In the genomic region with DNA sequence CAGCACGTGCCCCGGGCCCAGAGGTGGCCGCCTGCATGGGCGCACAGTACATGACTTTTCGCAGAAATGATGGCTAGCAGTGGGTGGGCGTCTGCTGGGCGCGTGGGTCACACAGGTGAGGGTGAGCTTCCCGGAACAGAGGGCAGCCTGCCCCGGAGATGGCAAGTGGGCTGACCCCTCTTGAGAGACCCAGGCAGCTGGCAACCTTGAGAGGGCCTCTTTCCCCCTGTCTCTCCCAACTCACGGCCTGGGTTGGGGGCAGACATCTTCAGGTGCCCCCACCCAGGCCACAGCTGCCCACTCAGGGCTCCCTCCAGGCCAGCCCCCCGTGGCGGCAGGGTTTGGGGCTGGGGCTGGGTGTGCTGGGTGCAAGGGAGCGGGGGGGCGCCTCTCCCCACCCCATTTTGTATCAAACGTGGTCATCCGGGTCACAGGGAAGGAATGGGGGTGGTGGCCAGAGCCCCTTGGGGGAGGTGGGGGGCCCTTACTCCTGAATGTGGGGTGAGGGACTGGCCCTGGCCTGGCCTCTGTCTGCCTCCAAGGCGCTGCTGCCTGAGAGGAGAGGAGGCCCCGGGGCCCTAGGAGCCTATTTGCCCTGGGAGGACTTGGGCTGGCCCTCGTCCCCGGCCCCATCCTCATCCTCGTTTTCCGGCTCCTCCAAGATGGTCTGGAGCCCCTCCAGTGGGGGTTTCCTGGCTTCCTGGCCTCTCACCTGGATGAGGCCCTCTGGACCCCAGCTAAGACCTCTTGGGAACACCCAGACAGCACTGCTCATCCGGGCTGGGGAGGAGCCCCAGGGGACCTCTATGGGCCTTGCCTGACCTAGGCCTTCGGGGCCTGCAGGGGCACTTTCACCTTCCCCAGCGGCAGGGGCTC, we compare ENCODE assay signal across 29 cellular contexts. TPM values are rescaled to one million over a fixed set of nuclear protein-coding genes. Genes with fewer than 3 reads are reported as not detected.
"Had no signal": no experiment of that assay in that cellular context is flagged by ENCODE, and none has a peak within 500 bp of the region (broad histone marks: within the 10 kb centered on the region; RNA-seq: fewer than 3 reads in every experiment).

No MANE protein-coding gene starts in this region.

- H3K4me3 Mint-ChIP-seq: activated CD4-positive, alpha-beta T cell treated with anti-CD3 and anti-CD28 coated beads for 36 hours; activated CD4-positive, alpha-beta T cell treated with anti-CD3 and anti-CD28 coated beads, Interleukin-2, amount 10 ng/mL, durations not matched to agents 7 days and 5 days; activated CD8-positive, alpha-beta T cell treated with anti-CD3 and anti-CD28 coated beads, Interleukin-2, amount 10 ng/mL, durations not matched to agents 7 days and 5 days; activated naive CD4-positive, alpha-beta T cell treated with anti-CD3 and anti-CD28 coated beads, Interleukin-2, amount 10 ng/mL, durations not matched to agents 7 days and 5 days; activated naive CD8-positive, alpha-beta T cell treated with anti-CD3 and anti-CD28 coated beads for 36 hours; activated T-cell treated with anti-CD3 and anti-CD28 coated beads, Interleukin-2, amount 50 U/mL, for 24 hours; central memory CD8-positive, alpha-beta T cell; T-cell had no signal

- ATAC-seq: activated CD4-positive, alpha-beta T cell treated with anti-CD3 and anti-CD28 coated beads for 36 hours; activated CD8-positive, alpha-beta T cell treated with anti-CD3 and anti-CD28 coated beads, Interleukin-2, amount 10 ng/mL, durations not matched to agents 7 days and 5 days; SK-N-SH treated with all-trans-retinoic acid at 6 μM for 48 hours had no signal

- H3K4me1 Mint-ChIP-seq: activated CD4-positive, alpha-beta T cell treated with anti-CD3 and anti-CD28 coated beads for 36 hours; activated naive CD8-positive, alpha-beta T cell treated with anti-CD3 and anti-CD28 coated beads for 36 hours; central memory CD8-positive, alpha-beta T cell had no signal

- H3K36me3 ChIP-seq: brain microvascular endothelial cell had no signal

- H3K9me3 Mint-ChIP-seq: activated CD4-positive, alpha-beta T cell treated with anti-CD3 and anti-CD28 coated beads, Interleukin-2, amount 10 ng/mL, durations not matched to agents 7 days and 5 days; activated naive CD4-positive, alpha-beta T cell treated with anti-CD3 and anti-CD28 coated beads, Interleukin-2, amount 10 ng/mL, durations not matched to agents 7 days and 5 days; activated naive CD8-positive, alpha-beta T cell treated with anti-CD3 and anti-CD28 coated beads for 36 hours; activated T-helper 2 cell treated with anti-CD3 and anti-CD28 coated beads, Interferon-gamma antibody, Interleukin-2, Interleukin-4, amounts not matched to agents 10 μg/mL and 5 μg/mL and 100 μg/mL, durations not matched to agents 14 hours and 24 hours and 36 hours; central memory CD8-positive, alpha-beta T cell; T-cell had no signal

- H3K27me3 Mint-ChIP-seq: activated CD4-positive, alpha-beta T cell treated with anti-CD3 and anti-CD28 coated beads for 36 hours; activated CD4-positive, alpha-beta T cell treated with anti-CD3 and anti-CD28 coated beads, Interleukin-2, amount 10 ng/mL, durations not matched to agents 7 days and 5 days; activated naive CD8-positive, alpha-beta T cell treated with anti-CD3 and anti-CD28 coated beads for 36 hours; central memory CD8-positive, alpha-beta T cell; T-helper 17 cell had no signal

- DNase-seq: activated CD4-positive, alpha-beta T cell treated with anti-CD3 and anti-CD28 coated beads for 36 hours; activated CD4-positive, alpha-beta T cell treated with anti-CD3 and anti-CD28 coated beads, Interleukin-2, amount 10 ng/mL, durations not matched to agents 7 days and 5 days; activated CD4-positive, alpha-beta T cell treated with anti-CD3 and anti-CD28 coated beads, Interleukin-2, amount 50 U/mL, for 48 hours; activated CD8-positive, alpha-beta T cell treated with anti-CD3 and anti-CD28 coated beads, Interleukin-2, amount 10 ng/mL, durations not matched to agents 7 days and 5 days; activated naive CD4-positive, alpha-beta T cell treated with anti-CD3 and anti-CD28 coated beads, Interleukin-2, amount 10 ng/mL, durations not matched to agents 7 days and 5 days; activated naive CD8-positive, alpha-beta T cell treated with anti-CD3 and anti-CD28 coated beads for 36 hours; activated T-cell treated with anti-CD3 and anti-CD28 coated beads, Interleukin-2, amount 50 U/mL, for 24 hours; amniotic stem cell; brain microvascular endothelial cell; NCI-H1092 treated with DMSO at 0.1 percent for 48 hours; NCI-H2029 treated with DMSO at 0.1 percent for 48 hours; NCI-H2227 treated with DMSO at 0.1 percent for 48 hours; NCI-H446; NCI-H510A treated with DMSO at 0.1 percent for 48 hours; NCI-H526 treated with DMSO at 0.1 percent for 48 hours; NCI-H774; SIG-M5; T-cell; T-helper 17 cell; T1000 had no signal

- H3K27ac Mint-ChIP-seq: activated CD4-positive, alpha-beta T cell treated with anti-CD3 and anti-CD28 coated beads for 36 hours; activated CD4-positive, alpha-beta T cell treated with anti-CD3 and anti-CD28 coated beads, Interleukin-2, amount 10 ng/mL, durations not matched to agents 7 days and 5 days; activated CD8-positive, alpha-beta T cell treated with anti-CD3 and anti-CD28 coated beads, Interleukin-2, amount 10 ng/mL, durations not matched to agents 7 days and 5 days; activated naive CD4-positive, alpha-beta T cell treated with anti-CD3 and anti-CD28 coated beads, Interleukin-2, amount 10 ng/mL, durations not matched to agents 7 days and 5 days; activated naive CD8-positive, alpha-beta T cell treated with anti-CD3 and anti-CD28 coated beads for 36 hours; activated T-cell treated with anti-CD3 and anti-CD28 coated beads, Interleukin-2, amount 50 U/mL, for 24 hours; activated T-helper 2 cell treated with anti-CD3 and anti-CD28 coated beads, Interferon-gamma antibody, Interleukin-2, Interleukin-4, amounts not matched to agents 10 μg/mL and 5 μg/mL and 100 μg/mL, durations not matched to agents 14 hours and 24 hours and 36 hours; T-cell; T-helper 17 cell had no signal

- FAIRE-seq: TTC549 had no signal

- H3K36me3 Mint-ChIP-seq: activated naive CD4-positive, alpha-beta T cell treated with anti-CD3 and anti-CD28 coated beads, Interleukin-2, amount 10 ng/mL, durations not matched to agents 7 days and 5 days; activated naive CD8-positive, alpha-beta T cell treated with anti-CD3 and anti-CD28 coated beads for 36 hours; T-cell had no signal

- H3K27ac ChIP-seq: brain microvascular endothelial cell had no signal

RNA-seq across cellular contexts. Expression of gene PNMA6E, which starts 4.6 kb away (rescaled TPM):
- total RNA-seq: activated CD4-positive, alpha-beta T cell treated with anti-CD3 and anti-CD28 coated beads for 36 hours; activated CD4-positive, alpha-beta T cell treated with anti-CD3 and anti-CD28 coated beads, Interleukin-2, amount 10 ng/mL, durations not matched to agents 7 days and 5 days; activated CD8-positive, alpha-beta T cell treated with anti-CD3 and anti-CD28 coated beads, Interleukin-2, amount 10 ng/mL, durations not matched to agents 7 days and 5 days; activated naive CD8-positive, alpha-beta T cell treated with anti-CD3 and anti-CD28 coated beads for 36 hours; activated T-helper 2 cell treated with anti-CD3 and anti-CD28 coated beads, Interferon-gamma antibody, Interleukin-2, Interleukin-4, amounts not matched to agents 10 μg/mL and 5 μg/mL and 100 μg/mL, durations not matched to agents 14 hours and 24 hours and 36 hours; aorta; M059J; OCI-LY7; RPMI7951; SK-MEL-5; T-cell; T-helper 17 cell had no signal
- polyA plus RNA-seq: aorta had no signal

RNA-seq across cellular contexts. Expression of gene ZFP92, which starts 14.7 kb away (rescaled TPM):
- total RNA-seq: M059J, RPMI7951 had no signal

RNA-seq across cellular contexts. Expression of gene TREX2, which starts 49.3 kb away (rescaled TPM):
- total RNA-seq: RPMI7951 had no signal
